In genomic region chr11:55345306-55345705, GRCh38 we compare ENCODE assay signal across 1 cellular context.
TF ChIP-seq lines count a peak whose summit lies in the region.

No MANE protein-coding gene starts in this region.

TF ChIP-seq in A549, 52 proteins besides CTCF, POLR2A, EP300 and RAD21 (continued from another document):
- no peak for TF ChIP-seq FOSB (CRISPR knock-in tag; IDR thresholded peaks at IDR 0.05)
- no peak for TF ChIP-seq ZC3H11A (IDR thresholded peaks at IDR 0.05)
